ENCODE assay signal across 15 cellular contexts in genomic region chr12:116299064-116299463, GRCh38. TPM values are rescaled to one million over a fixed set of nuclear protein-coding genes. Genes with fewer than 3 reads are reported as not detected.
DNase-seq lines count a peak whose midpoint lies in the region; ATAC-seq, FAIRE-seq and TF ChIP-seq lines count a peak whose summit lies in the region.
"Had no signal": no experiment of that assay in that cellular context is flagged by ENCODE, and none has a peak within 500 bp of the region (broad histone marks: within the 10 kb centered on the region; RNA-seq: fewer than 3 reads in every experiment).

No MANE protein-coding gene starts in this region.

- no peak overlapping the region for H3K23ac ChIP-seq in H9 (ENCODE audit: insufficient read length, low read depth, low read length)

- no peak overlapping the region for H2AK5ac ChIP-seq in H9 (ENCODE audit: insufficient read length, low read length)

- no peak overlapping the region for H2BK12ac ChIP-seq in H9 (ENCODE audit: insufficient read length, low read depth, low read length)

- H2BK120ac ChIP-seq in H9 (ENCODE audit: low read depth, low read length, poor library complexity, severe bottlenecking) = no peak overlapping the region

- no peak overlapping the region for H3K4me3 Mint-ChIP-seq in H9
- no peak overlapping the region for H3K4me3 Mint-ChIP-seq in dendritic cell treated with granulocyte-macrophage colony-stimulating factor and Interleukin-4, amounts not matched to agents 40 ng/mL and 50 ng/mL, for 4 days
- H3K4me3 Mint-ChIP-seq: activated CD4-positive, alpha-beta T cell treated with anti-CD3 and anti-CD28 coated beads, Interleukin-2, amount 10 ng/mL, durations not matched to agents 7 days and 5 days; activated T-cell treated with anti-CD3 and anti-CD28 coated beads, Interleukin-2, amount 50 U/mL, for 72 hours; B cell; immature natural killer cell had no signal

- no peak overlapping the region for H3T11ph ChIP-seq in H9 (ENCODE audit: low read length)

- no peak overlapping the region for H2BK20ac ChIP-seq in H9 (ENCODE audit: low read depth, low read length, poor library complexity, severe bottlenecking)

- peak; percentile 14; the same call in 1 of the 3 replicates for TF ChIP-seq CTCF in H9 (conservative IDR thresholded peaks at IDR 0.05)
- no peak for TF ChIP-seq CTCF in pancreas (IDR thresholded peaks at IDR 0.05)
- no peak for TF ChIP-seq CTCF in GM20000 (IDR thresholded peaks at IDR 0.05; ENCODE audit: extremely low read depth, missing control alignments)

- H3K4me1 ChIP-seq in H9 (ENCODE audit: insufficient read depth, low read length) = peaks cover 3% of the 10 kb centered on the region; the same call in 1 of the 2 replicates
- H3K4me1 ChIP-seq in pancreas = peaks cover 0 to 10% (median 0%) of the 10 kb centered on the region in 3 donors

- no peak overlapping the region for H4K91ac ChIP-seq in H9 (ENCODE audit: insufficient read length, low read depth, low read length)

- no peak overlapping the region for H4K5ac ChIP-seq in H9 (ENCODE audit: insufficient read length, low read depth, low read length)

- no peak for FAIRE-seq in pancreas (lab: Jason Lieb, UNC)

- H3K36me3 ChIP-seq in pancreas = no peaks in the 10 kb centered on the region

- no peak overlapping the region for H3K4me2 ChIP-seq in H9 (ENCODE audit: insufficient read depth, insufficient read length, low read length)

- H3K4me1 Mint-ChIP-seq in H9 = peaks cover 29 to 46% of the 10 kb centered on the region in 2 experiments
- H3K4me1 Mint-ChIP-seq in dendritic cell treated with granulocyte-macrophage colony-stimulating factor and Interleukin-4, amounts not matched to agents 40 ng/mL and 50 ng/mL, for 4 days (ENCODE audit: low read depth) = peaks cover 43% of the 10 kb centered on the region
- H3K4me1 Mint-ChIP-seq: activated CD4-positive, alpha-beta T cell treated with anti-CD3 and anti-CD28 coated beads, Interleukin-2, amount 10 ng/mL, durations not matched to agents 7 days and 5 days; immature natural killer cell had no signal

- H4K8ac ChIP-seq in H9 (replicated peaks; ENCODE audit: insufficient read length, low read depth, low read length) = no peak overlapping the region

- no peak overlapping the region for H2BK15ac ChIP-seq in H9 (ENCODE audit: low read depth, low read length)

- no CpG with 5 or more reads among the region's 2 CpGs for WGBS in H9 (ENCODE audit: extremely low coverage, insufficient read length, low lambda C conversion rate)
- 48 to 51% methylated on average over 2 of the region's 2 CpGs for WGBS in pancreas, 2 donors

- intact Hi-C loops in dendritic cell treated with granulocyte-macrophage colony-stimulating factor and Interleukin-4, amounts not matched to agents 40 ng/mL and 50 ng/mL, for 4 days (cut with micrococcal nuclease) = no loop called here
- intact Hi-C loops in pancreas (cut with DNase I) = no loop called here

- no peak overlapping the region for H2AFZ ChIP-seq in H9 (ENCODE audit: low read length)

- no peaks in the 10 kb centered on the region for H3K79me1 ChIP-seq in H9 (ENCODE audit: insufficient read depth, low read depth, low read length, poor library complexity, severe bottlenecking)

- no peaks in the 10 kb centered on the region for H3K36me3 Mint-ChIP-seq in H9 (ENCODE audit: insufficient read depth in 1 of 3, low read depth in 3 of 3)
- no peaks in the 10 kb centered on the region for H3K36me3 Mint-ChIP-seq in dendritic cell treated with granulocyte-macrophage colony-stimulating factor and Interleukin-4, amounts not matched to agents 40 ng/mL and 50 ng/mL, for 4 days (ENCODE audit: low read depth)

- H3K56ac ChIP-seq in H9 (ENCODE audit: insufficient read length, low read depth, low read length) = no peak overlapping the region

- H3K27me3 Mint-ChIP-seq in H9 (ENCODE audit: low read depth) = no peaks in the 10 kb centered on the region; the same call in 1 of the 2 replicates
- H3K27me3 Mint-ChIP-seq in dendritic cell treated with granulocyte-macrophage colony-stimulating factor and Interleukin-4, amounts not matched to agents 40 ng/mL and 50 ng/mL, for 4 days = peaks cover 6% of the 10 kb centered on the region

- DNase-seq in H9 (no peak), NCI-H510A (lab: John Stamatoyannopoulos, UW) (peak; percentile 73), pancreas (peak in 2 of 6 donors; percentile 56 to 63), GM20000 (ENCODE audit: low spot score) (no peak), NCI-H1930 (lab: John Stamatoyannopoulos, UW) (no peak), NCI-H2171 treated with DMSO at 0.1 percent for 48 hours (lab: John Stamatoyannopoulos, UW) (no peak)
- DNase-seq: activated CD4-positive, alpha-beta T cell treated with anti-CD3 and anti-CD28 coated beads, Interleukin-2, amount 10 ng/mL, durations not matched to agents 7 days and 5 days; activated T-cell treated with anti-CD3 and anti-CD28 coated beads, Interleukin-2, amount 50 U/mL, for 72 hours; immature natural killer cell; midbrain; NCI-H2171; RPMI8226; stimulated activated CD4-positive, alpha-beta T cell treated with anti-CD3 and anti-CD28 coated beads, Interleukin-1b, Interleukin-23, amount 100 ng/mL, for 48 hours had no signal

- no peak overlapping the region for H3K18ac ChIP-seq in H9 (ENCODE audit: insufficient read length, low read depth, low read length)

- no peak overlapping the region for H3K4me3 ChIP-seq in pancreas

- no peak overlapping the region for H3K14ac ChIP-seq in H9 (ENCODE audit: insufficient read depth, low read length)

- peaks cover 0 to 4% of the 10 kb centered on the region in 2 experiments; a peak in 3 of 5 replicates for H3K9me3 Mint-ChIP-seq in H9
- H3K9me3 Mint-ChIP-seq in dendritic cell treated with granulocyte-macrophage colony-stimulating factor and Interleukin-4, amounts not matched to agents 40 ng/mL and 50 ng/mL, for 4 days = no peaks in the 10 kb centered on the region

- no peak overlapping the region for H3K4ac ChIP-seq in H9 (ENCODE audit: low read depth, low read length)

- H3K27ac ChIP-seq in H9 (ENCODE audit: insufficient read length, low read depth, low read length) = no peak overlapping the region
- H3K27ac ChIP-seq in pancreas = peak overlapping the region in 1 of 4 donors; percentile 50

- no peak overlapping the region for H3K9ac ChIP-seq in H9 (ENCODE audit: extremely low read depth, insufficient read length, low read length)

- no peaks in the 10 kb centered on the region for H3K79me2 ChIP-seq in H9 (ENCODE audit: insufficient read depth, low read length)

- H3K27me3 ChIP-seq in H9 (ENCODE audit: insufficient read depth, low read length) (no peaks in the 10 kb centered on the region), pancreas (no peaks in the 10 kb centered on the region)

- no peak overlapping the region; a peak in 2 of 7 replicates for H3K27ac Mint-ChIP-seq in H9
- peak overlapping the region; percentile 44 for H3K27ac Mint-ChIP-seq in dendritic cell treated with granulocyte-macrophage colony-stimulating factor and Interleukin-4, amounts not matched to agents 40 ng/mL and 50 ng/mL, for 4 days
- H3K27ac Mint-ChIP-seq: activated CD4-positive, alpha-beta T cell treated with anti-CD3 and anti-CD28 coated beads, Interleukin-2, amount 10 ng/mL, durations not matched to agents 7 days and 5 days; activated T-cell treated with anti-CD3 and anti-CD28 coated beads, Interleukin-2, amount 50 U/mL, for 72 hours; B cell; immature natural killer cell had no signal

- ATAC-seq in pancreas = peak; percentile 77 to 91 (median 81)
- ATAC-seq: activated T-cell treated with anti-CD3 and anti-CD28 coated beads, Interleukin-2, amount 50 U/mL, for 72 hours had no signal

- no peaks in the 10 kb centered on the region for H3K23me2 ChIP-seq in H9 (ENCODE audit: insufficient read length, low read depth, low read length, poor library complexity, severe bottlenecking)

- no peaks in the 10 kb centered on the region for H3K9me3 ChIP-seq in H9 (ENCODE audit: control insufficient read depth, low read depth, low read length)
- no peaks in the 10 kb centered on the region for H3K9me3 ChIP-seq in pancreas

- no peak overlapping the region for H2BK5ac ChIP-seq in H9 (ENCODE audit: insufficient read length, low read length)

- no peaks in the 10 kb centered on the region for H4K20me1 ChIP-seq in H9 (ENCODE audit: control insufficient read depth, insufficient read depth, insufficient read length)

RNA-seq across cellular contexts. Expression of gene MED13L, which starts 21.6 kb away (rescaled TPM):
- total RNA-seq in H9 (2021) (51.3 and 52.4 TPM in 2 replicates), pancreas (10 to 100 TPM; 49.1 to 93.8 (median 56.8) TPM)
- polyA plus RNA-seq in pancreas = 10 to 100 TPM; 10.3 to 15.6 TPM
